Comparison of ENCODE assay signal across 8 cellular contexts in the genomic region with DNA sequence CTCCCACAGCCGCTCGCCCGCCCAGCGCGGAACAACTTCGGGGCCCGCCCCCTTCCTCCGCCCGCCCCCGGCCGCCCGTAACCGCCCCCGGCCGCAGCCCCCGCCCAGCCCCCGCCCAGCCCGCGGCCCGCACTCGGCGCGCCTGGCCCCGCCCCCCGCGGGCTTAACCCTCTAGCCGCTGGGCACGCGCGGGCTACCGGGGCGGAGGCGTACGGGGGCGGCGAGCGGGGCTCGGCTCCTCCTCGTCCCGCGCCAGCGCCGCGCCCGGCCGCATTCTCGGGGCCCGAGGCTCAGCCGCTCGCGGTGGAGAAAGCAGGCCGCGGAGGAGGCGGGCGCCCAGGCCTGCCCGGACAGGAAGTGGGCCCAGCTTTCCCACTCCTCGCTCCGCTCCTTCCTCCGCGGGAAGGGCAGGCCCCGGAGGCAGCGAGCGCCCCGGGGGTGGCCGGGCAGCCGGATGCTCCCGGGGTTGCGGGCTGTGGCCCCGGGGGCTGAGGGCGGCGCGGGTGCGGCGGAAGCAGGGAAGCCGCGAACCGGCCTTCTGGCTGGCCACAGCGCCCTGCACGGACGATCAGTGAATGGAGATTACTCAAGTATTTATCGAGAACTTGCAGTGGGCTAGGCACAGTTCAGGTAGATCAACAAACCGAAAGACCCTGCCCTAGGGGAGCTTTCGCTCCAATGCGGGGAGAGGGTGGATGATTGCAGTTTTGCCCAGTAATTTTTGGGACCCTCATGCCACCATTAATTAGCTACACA. TPM values are rescaled to one million over a fixed set of nuclear protein-coding genes. Genes with fewer than 3 reads are reported as not detected.
DNase-seq lines count a peak whose midpoint lies in the region; ATAC-seq, FAIRE-seq and TF ChIP-seq lines count a peak whose summit lies in the region.

A gene with protein sequence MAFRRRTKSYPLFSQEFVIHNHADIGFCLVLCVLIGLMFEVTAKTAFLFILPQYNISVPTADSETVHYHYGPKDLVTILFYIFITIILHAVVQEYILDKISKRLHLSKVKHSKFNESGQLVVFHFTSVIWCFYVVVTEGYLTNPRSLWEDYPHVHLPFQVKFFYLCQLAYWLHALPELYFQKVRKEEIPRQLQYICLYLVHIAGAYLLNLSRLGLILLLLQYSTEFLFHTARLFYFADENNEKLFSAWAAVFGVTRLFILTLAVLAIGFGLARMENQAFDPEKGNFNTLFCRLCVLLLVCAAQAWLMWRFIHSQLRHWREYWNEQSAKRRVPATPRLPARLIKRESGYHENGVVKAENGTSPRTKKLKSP (minus strand): TSS at position 39 of the 756 bp plus-strand sequence. CDS start 145 bp downstream, outside the sequence.

- H3K4me1 Mint-ChIP-seq in natural killer cell treated with Interleukin-12 subunit alpha and Interleukin-12 subunit beta and Interleukin-15 and Interleukin-18, amount 100 ng/mL, for 72 hours (ENCODE audit: low read depth in 2 of 2) = peaks cover 28 to 30% of the 10 kb centered on the region in 2 donors

- no peaks in the 10 kb centered on the region for H3K9me3 Mint-ChIP-seq in natural killer cell treated with Interleukin-12 subunit alpha and Interleukin-12 subunit beta and Interleukin-15 and Interleukin-18, amount 100 ng/mL, for 72 hours

- H3K4me3 ChIP-seq in HL-60 (replicated peaks; ENCODE audit: insufficient read depth, low read length) (peak within 1 kb of the TSS; percentile 67), fibroblast of mammary gland (ENCODE audit: control insufficient read depth, low read depth, low read length) (peak within 1 kb of the TSS; percentile 98)

- H3K27me3 Mint-ChIP-seq in natural killer cell treated with Interleukin-12 subunit alpha and Interleukin-12 subunit beta and Interleukin-15 and Interleukin-18, amount 100 ng/mL, for 72 hours = no peaks in the 10 kb centered on the region

- no peaks in the 10 kb centered on the region for H3K36me3 Mint-ChIP-seq in natural killer cell treated with Interleukin-12 subunit alpha and Interleukin-12 subunit beta and Interleukin-15 and Interleukin-18, amount 100 ng/mL, for 72 hours

- in situ Hi-C loops in Caki2 (cut with HindIII; ENCODE audit: low pct_unique_long_range_greater_than_20kb, low sequenced_read_pairs) = no loop called here

- TF ChIP-seq CTCF in HL-60 (IDR thresholded peaks at IDR 0.05; ENCODE audit: insufficient read depth, low read length) = no peak
- no peak for TF ChIP-seq CTCF in fibroblast of mammary gland (conservative IDR thresholded peaks at IDR 0.05; ENCODE audit: control insufficient read depth, insufficient read depth, low read depth, low read length)

- H3K27ac Mint-ChIP-seq in natural killer cell treated with Interleukin-12 subunit alpha and Interleukin-12 subunit beta and Interleukin-15 and Interleukin-18, amount 100 ng/mL, for 72 hours = peak within 1 kb of the TSS; percentile 51 to 63

- H3K27me3 ChIP-seq in HL-60 (ENCODE audit: insufficient read depth, poor library complexity, severe bottlenecking) = no peaks in the 10 kb centered on the region

- peak within 1 kb of the TSS; percentile 68 for H3K27ac ChIP-seq in HL-60 (replicated peaks)

- FAIRE-seq in RCC 7860 (lab: Jason Lieb, UNC) = no peak

- H3K4me3 Mint-ChIP-seq in natural killer cell treated with Interleukin-12 subunit alpha and Interleukin-12 subunit beta and Interleukin-15 and Interleukin-18, amount 100 ng/mL, for 72 hours = peak within 1 kb of the TSS; percentile 90

- peak; percentile 84 for DNase-seq in Caki2 (ENCODE audit: low read depth)
- DNase-seq in HL-60 (ENCODE audit: low read depth in 1 of 2, low spot score in 1 of 2) = peak; percentile 43 to 72
- peak; percentile 64 for DNase-seq in RCC 7860 (ENCODE audit: low spot score)
- peak; percentile 59 to 69 for DNase-seq in activated T-helper 1 cell treated with anti-CD3 and anti-CD28 coated beads, Interleukin-2, amount 50 U/mL, for 16 hours (ENCODE audit: low read depth in 1 of 2, low spot score in 1 of 2)
- DNase-seq in fibroblast of mammary gland (ENCODE audit: low read depth) = peak; percentile 74
- DNase-seq in natural killer cell treated with Interleukin-12 subunit alpha and Interleukin-12 subunit beta and Interleukin-15 and Interleukin-18, amount 100 ng/mL, for 72 hours (ENCODE audit: low spot score) = peak; percentile 86
- peak; percentile 76 for DNase-seq in stimulated activated naive CD4-positive, alpha-beta T cell treated with Interleukin-2 at 50 U/mL for 16 hours (lab: John Stamatoyannopoulos, UW)

- ATAC-seq in GM19467 (IDR thresholded peaks at IDR 0.05; ENCODE audit: unreplicated experiment) = peak; percentile 51
- peak; percentile 87 to 91 for ATAC-seq in natural killer cell treated with Interleukin-12 subunit alpha and Interleukin-12 subunit beta and Interleukin-15 and Interleukin-18, amount 100 ng/mL, for 72 hours

RNA-seq across cellular contexts. Expression of the gene that starts here (rescaled TPM):
- 7.3 and 9.6 TPM in 2 replicates for total RNA-seq in Caki2 (2014; rRNA removed; shearing (Covaris generic); ENCODE audit: low replicate concordance)
- total RNA-seq in natural killer cell treated with Interleukin-12 subunit alpha and Interleukin-12 subunit beta and Interleukin-15 and Interleukin-18, amount 100 ng/mL, for 72 hours = 1 to 10 TPM; 2.5 to 9.0 TPM

Comparison
In these comparisons a context has a peak if more than half of its experiments do, and no peak if none do; other contexts are left out.
1. Peak in every context shown above with its lines: DNase-seq, ATAC-seq, H3K4me3 ChIP-seq and H3K27ac ChIP-seq.